ENCODE assay signal across 21 cellular contexts in genomic region chr13:42707596-42707995, GRCh38.
DNase-seq lines count a peak whose midpoint lies in the region; ATAC-seq and TF ChIP-seq lines count a peak whose summit lies in the region.
"Had no signal": no experiment of that assay in that cellular context is flagged by ENCODE, and none has a peak within 500 bp of the region (broad histone marks: within the 10 kb centered on the region; RNA-seq: fewer than 3 reads in every experiment).

No MANE protein-coding gene starts in this region.

- H3K36me3 ChIP-seq in smooth muscle cell (ENCODE audit: low read depth), result no peaks in the 10 kb centered on the region
- H3K36me3 ChIP-seq: BLaER1, cardiac muscle cell, neural progenitor cell had no signal

- ATAC-seq in HG02973 (IDR thresholded peaks at IDR 0.05; ENCODE audit: unreplicated experiment) (no peak), GM18505 (IDR thresholded peaks at IDR 0.05; ENCODE audit: unreplicated experiment) (no peak)
- ATAC-seq: activated CD4-positive, alpha-beta T cell treated with anti-CD3 and anti-CD28 coated beads for 36 hours; HepG2; mucosa of descending colon; psoas muscle; stimulated activated naive CD8-positive, alpha-beta T cell treated with anti-CD3 and anti-CD28 coated beads, Interleukin-15, amount 100 ng/mL, for 72 hours had no signal

- no peaks in the 10 kb centered on the region for H3K27me3 ChIP-seq in smooth muscle cell (ENCODE audit: low read depth)
- H3K27me3 ChIP-seq: BLaER1, cardiac muscle cell, neural progenitor cell had no signal

- WGBS in smooth muscle cell (ENCODE audit: low lambda C conversion rate), result 48% methylated on average over 4 of the region's 4 CpGs

- peaks cover 4% of the 10 kb centered on the region for H3F3A ChIP-seq in smooth muscle cell (ENCODE audit: low read depth)

- H4K20me1 ChIP-seq in smooth muscle cell (ENCODE audit: low read depth), result no peaks in the 10 kb centered on the region
- H4K20me1 ChIP-seq: BLaER1 had no signal

- no peak for TF ChIP-seq CTCF in smooth muscle cell (IDR thresholded peaks at IDR 0.05; ENCODE audit: borderline replicate concordance, insufficient read depth, poor library complexity, severe bottlenecking)

- H3K79me2 ChIP-seq in smooth muscle cell (ENCODE audit: low read depth), result no peaks in the 10 kb centered on the region

- peak overlapping the region; percentile 23 for H3K4me2 ChIP-seq in smooth muscle cell
- H3K4me2 ChIP-seq: BLaER1, neural progenitor cell had no signal

- H3K4me1 ChIP-seq in smooth muscle cell (ENCODE audit: low read depth), result peaks cover 3% of the 10 kb centered on the region
- H3K4me1 ChIP-seq: BLaER1, neural progenitor cell, psoas muscle had no signal

- H3K9me3 ChIP-seq in smooth muscle cell (replicated peaks; ENCODE audit: low read depth), result no peaks in the 10 kb centered on the region
- H3K9me3 ChIP-seq: BLaER1, mucosa of descending colon, psoas muscle had no signal

- peak overlapping the region; percentile 44 for H2AFZ ChIP-seq in smooth muscle cell (ENCODE audit: low read depth)
- H2AFZ ChIP-seq: neural progenitor cell had no signal

- DNase-seq in HT1080 (ENCODE audit: low read depth) (peak; percentile 59), astrocyte of the hippocampus (ENCODE audit: low read depth, low spot score) (peak; percentile 81), glomerular visceral epithelial cell (ENCODE audit: extremely low spot score) (peak; percentile 9), smooth muscle cell (lab: John Stamatoyannopoulos, UW; ENCODE audit: unreplicated experiment) (no peak)
- DNase-seq in stimulated activated CD4-positive, alpha-beta T cell treated with anti-CD3 and anti-CD28 coated beads, Interleukin-4, amount 100 ng/mL, for 1 hour, result no peak
- DNase-seq: activated CD4-positive, alpha-beta T cell treated with anti-CD3 and anti-CD28 coated beads for 36 hours; activated naive CD8-positive, alpha-beta T cell treated with anti-CD3 and anti-CD28 coated beads, Interleukin-2, amount 10 ng/mL, durations not matched to agents 7 days and 5 days; mucosa of descending colon; NCI-H1436; NCI-H69; psoas muscle; stimulated activated CD4-positive, alpha-beta T cell treated with anti-CD3 and anti-CD28 coated beads, Interleukin-4, amount 100 ng/mL, for 24 hours; stimulated activated naive CD8-positive, alpha-beta T cell treated with anti-CD3 and anti-CD28 coated beads, Interleukin-15, amount 100 ng/mL, for 72 hours; SW 1271; trophoblast cell had no signal

- no peak overlapping the region for H3K9ac ChIP-seq in smooth muscle cell (ENCODE audit: low read depth)
- H3K9ac ChIP-seq: BLaER1, neural progenitor cell had no signal

- no peak for TF ChIP-seq POLR2A in GM18505 (IDR thresholded peaks at IDR 0.05; ENCODE audit: borderline replicate concordance, extremely low read depth, insufficient read depth, insufficient read length)

- H3K27ac ChIP-seq in smooth muscle cell (ENCODE audit: low read depth), result peak overlapping the region; percentile 73
- H3K27ac ChIP-seq: BLaER1, cardiac muscle cell, neural progenitor cell, psoas muscle had no signal

- H3K4me3 ChIP-seq in smooth muscle cell, result no peak overlapping the region
- H3K4me3 ChIP-seq: BLaER1, cardiac muscle cell, mucosa of descending colon, neural progenitor cell, psoas muscle had no signal

Comparison
In these comparisons a context has a peak if more than half of its experiments do, and no peak if none do; other contexts are left out.
1. DNase-seq: peak in HT1080 (single experiment), astrocyte of the hippocampus (single experiment) and glomerular visceral epithelial cell (single experiment); none in smooth muscle cell (single experiment) and stimulated activated CD4-positive, alpha-beta T cell treated with anti-CD3 and anti-CD28 coated beads, Interleukin-4, amount 100 ng/mL, for 1 hour (single experiment).